9 cellular contexts compared by ENCODE assay signal in genomic region chr20:38229376-38230252, GRCh38. TPM values are rescaled to one million over a fixed set of nuclear protein-coding genes. Genes with fewer than 3 reads are reported as not detected.
DNase-seq lines count a peak whose midpoint lies in the region; TF ChIP-seq lines count a peak whose summit lies in the region.
"Had no signal": no experiment of that assay in that cellular context is flagged by ENCODE, and none has a peak within 500 bp of the region (broad histone marks: within the 10 kb centered on the region; RNA-seq: fewer than 3 reads in every experiment).

No MANE protein-coding gene starts in this region.

- intact Hi-C loops in activated T-helper 1 cell treated with anti-CD3 and anti-CD28 coated beads, Interleukin-12 subunit alpha, Interleukin-12 subunit beta, Interleukin-2, Interleukin-4 antibody, amounts not matched to agents 30 ng/mL and 10 ng/mL and 1 ng/mL, durations not matched to agents 14 hours and 24 hours and 36 hours (cut with micrococcal nuclease), result no loop called here

- peak; percentile 15 to 58 for DNase-seq in NCI-H524 (lab: John Stamatoyannopoulos, UW)
- DNase-seq in NCI-H524 treated with DMSO at 0.1 percent for 48 hours (lab: John Stamatoyannopoulos, UW), result no peak
- DNase-seq in RPMI7951 (ENCODE audit: low read depth), result peak; percentile 55
- peak; percentile 42 for DNase-seq in fibroblast of the aortic adventitia (ENCODE audit: low read depth)
- peak; percentile 36 for DNase-seq in superior temporal gyrus (ENCODE audit: extremely low spot score)
- DNase-seq in SW480 (ENCODE audit: low spot score), result no peak
- no peak for DNase-seq in GM19238 (ENCODE audit: insufficient read length, low spot score)
- DNase-seq in activated T-helper 1 cell treated with anti-CD3 and anti-CD28 coated beads, Interleukin-12 subunit alpha, Interleukin-12 subunit beta, Interleukin-2, Interleukin-4 antibody, amounts not matched to agents 30 ng/mL and 10 ng/mL and 1 ng/mL, durations not matched to agents 14 hours and 24 hours and 36 hours (ENCODE audit: low spot score), result no peak
- DNase-seq: NCI-H2171 treated with DMSO at 0.1 percent for 48 hours had no signal

- peak; percentile 46 for TF ChIP-seq CTCF in fibroblast of the aortic adventitia (IDR thresholded peaks at IDR 0.05; ENCODE audit: insufficient read depth, low read length)

- no peak overlapping the region for H3K27ac Mint-ChIP-seq in activated T-helper 1 cell treated with anti-CD3 and anti-CD28 coated beads, Interleukin-12 subunit alpha, Interleukin-12 subunit beta, Interleukin-2, Interleukin-4 antibody, amounts not matched to agents 30 ng/mL and 10 ng/mL and 1 ng/mL, durations not matched to agents 14 hours and 24 hours and 36 hours

- no peak overlapping the region for H3K4me3 Mint-ChIP-seq in activated T-helper 1 cell treated with anti-CD3 and anti-CD28 coated beads, Interleukin-12 subunit alpha, Interleukin-12 subunit beta, Interleukin-2, Interleukin-4 antibody, amounts not matched to agents 30 ng/mL and 10 ng/mL and 1 ng/mL, durations not matched to agents 14 hours and 24 hours and 36 hours

- no peaks in the 10 kb centered on the region for H3K36me3 Mint-ChIP-seq in activated T-helper 1 cell treated with anti-CD3 and anti-CD28 coated beads, Interleukin-12 subunit alpha, Interleukin-12 subunit beta, Interleukin-2, Interleukin-4 antibody, amounts not matched to agents 30 ng/mL and 10 ng/mL and 1 ng/mL, durations not matched to agents 14 hours and 24 hours and 36 hours (ENCODE audit: low read depth)

- H3K9me3 Mint-ChIP-seq in activated T-helper 1 cell treated with anti-CD3 and anti-CD28 coated beads, Interleukin-12 subunit alpha, Interleukin-12 subunit beta, Interleukin-2, Interleukin-4 antibody, amounts not matched to agents 30 ng/mL and 10 ng/mL and 1 ng/mL, durations not matched to agents 14 hours and 24 hours and 36 hours, result no peaks in the 10 kb centered on the region

- peaks cover 10% of the 10 kb centered on the region for H3K27me3 Mint-ChIP-seq in activated T-helper 1 cell treated with anti-CD3 and anti-CD28 coated beads, Interleukin-12 subunit alpha, Interleukin-12 subunit beta, Interleukin-2, Interleukin-4 antibody, amounts not matched to agents 30 ng/mL and 10 ng/mL and 1 ng/mL, durations not matched to agents 14 hours and 24 hours and 36 hours (ENCODE audit: insufficient read depth)

- peaks cover 5% of the 10 kb centered on the region for H3K4me1 Mint-ChIP-seq in activated T-helper 1 cell treated with anti-CD3 and anti-CD28 coated beads, Interleukin-12 subunit alpha, Interleukin-12 subunit beta, Interleukin-2, Interleukin-4 antibody, amounts not matched to agents 30 ng/mL and 10 ng/mL and 1 ng/mL, durations not matched to agents 14 hours and 24 hours and 36 hours (ENCODE audit: low read depth)

- H3K4me3 ChIP-seq in fibroblast of the aortic adventitia (ENCODE audit: low read depth, low read length), result no peak overlapping the region

RNA-seq across cellular contexts. Expression of gene KIAA1755, which starts 30.9 kb away (rescaled TPM):
- total RNA-seq in RPMI7951 (2014; rRNA removed; shearing (Covaris generic)), result 0.59 and 1.1 TPM in 2 replicates
- 4.9 and 10.8 TPM in 2 replicates for total RNA-seq in fibroblast of the aortic adventitia (ENCODE audit: low replicate concordance)
- not detected in 2 replicates for total RNA-seq in activated T-helper 1 cell treated with anti-CD3 and anti-CD28 coated beads, Interleukin-12 subunit alpha, Interleukin-12 subunit beta, Interleukin-2, Interleukin-4 antibody, amounts not matched to agents 30 ng/mL and 10 ng/mL and 1 ng/mL, durations not matched to agents 14 hours and 24 hours and 36 hours

Comparison
In these comparisons a context has a peak if more than half of its experiments do, and no peak if none do; other contexts are left out.
1. DNase-seq: peak in NCI-H524 (2 of 2), RPMI7951 (single experiment), fibroblast of the aortic adventitia (single experiment) and superior temporal gyrus (single experiment); none in NCI-H524 treated with DMSO at 0.1 percent for 48 hours (single experiment), SW480 (single experiment), GM19238 (single experiment) and activated T-helper 1 cell treated with anti-CD3 and anti-CD28 coated beads, Interleukin-12 subunit alpha, Interleukin-12 subunit beta, Interleukin-2, Interleukin-4 antibody, amounts not matched to agents 30 ng/mL and 10 ng/mL and 1 ng/mL, durations not matched to agents 14 hours and 24 hours and 36 hours (single experiment).